ENCODE assay signal across 22 cellular contexts in the genomic region with DNA sequence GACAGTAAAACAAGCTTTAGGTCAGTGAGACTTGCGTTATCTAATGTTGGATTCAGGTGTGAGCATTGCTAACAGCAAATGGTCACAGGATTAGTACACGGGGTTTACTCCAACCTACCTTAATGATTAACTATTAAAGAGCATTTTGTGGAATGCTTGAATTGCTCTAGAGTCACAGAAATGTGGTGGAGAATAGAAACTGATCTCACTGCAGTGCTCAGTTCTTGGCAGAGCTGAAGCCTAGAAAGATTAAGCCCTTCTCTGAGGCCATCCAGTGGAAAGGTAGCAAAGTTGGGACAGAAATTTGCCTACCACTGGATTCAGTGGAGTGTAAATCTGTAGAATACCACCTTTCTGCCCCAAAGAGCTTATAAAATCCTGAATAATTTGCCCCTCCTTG.
DNase-seq lines count a peak whose midpoint lies in the region; ATAC-seq and TF ChIP-seq lines count a peak whose summit lies in the region.
"Had no signal": no experiment of that assay in that cellular context is flagged by ENCODE, and none has a peak within 500 bp of the region (broad histone marks: within the 10 kb centered on the region; RNA-seq: fewer than 3 reads in every experiment).

No MANE protein-coding gene starts in this region.

- H3K79me2 ChIP-seq in H9 (ENCODE audit: insufficient read depth, low read length) = no peaks in the 10 kb centered on the region
- H3K79me2 ChIP-seq in parathyroid adenoma = no peaks in the 10 kb centered on the region

- no peak overlapping the region for H3K4me3 Mint-ChIP-seq in CD4-positive, CD25-positive, alpha-beta regulatory T cell
- H3K4me3 Mint-ChIP-seq in H9 = no peak overlapping the region

- TF ChIP-seq CTCF in H9 (conservative IDR thresholded peaks at IDR 0.05) (no peak), parathyroid adenoma (IDR thresholded peaks at IDR 0.05) (no peak)

- no peak overlapping the region for H3K9ac ChIP-seq in H9 (ENCODE audit: extremely low read depth, insufficient read length, low read length)
- no peak overlapping the region for H3K9ac ChIP-seq in parathyroid adenoma

- no peak overlapping the region for H3K56ac ChIP-seq in H9 (ENCODE audit: insufficient read length, low read depth, low read length)

- H2AFZ ChIP-seq in H9 (ENCODE audit: low read length) = no peak overlapping the region
- H2AFZ ChIP-seq in parathyroid adenoma = peak overlapping the region; percentile 35

- H3K4me2 ChIP-seq in H9 (ENCODE audit: insufficient read depth, insufficient read length, low read length) (no peak overlapping the region), parathyroid adenoma (ENCODE audit: low read length) (peak overlapping the region; percentile 34)

- H2BK5ac ChIP-seq in H9 (ENCODE audit: insufficient read length, low read length) = no peak overlapping the region

- peaks cover 20% of the 10 kb centered on the region for H3K36me3 Mint-ChIP-seq in CD4-positive, CD25-positive, alpha-beta regulatory T cell
- H3K36me3 Mint-ChIP-seq in H9 (ENCODE audit: insufficient read depth in 1 of 3, low read depth in 3 of 3) = peaks cover 9 to 35% (median 30%) of the 10 kb centered on the region in 3 experiments; a peak in 6 of 7 replicates

- no peak overlapping the region for H4K91ac ChIP-seq in H9 (ENCODE audit: insufficient read length, low read depth, low read length)

- no peaks in the 10 kb centered on the region for H3K79me1 ChIP-seq in H9 (ENCODE audit: insufficient read depth, low read depth, low read length, poor library complexity, severe bottlenecking)

- H3K27ac ChIP-seq in CD4-positive, CD25-positive, alpha-beta regulatory T cell (ENCODE audit: insufficient read depth, low read length, poor library complexity, severe bottlenecking) = no peak overlapping the region
- H3K27ac ChIP-seq in H9 (ENCODE audit: insufficient read length, low read depth, low read length) (no peak overlapping the region), parathyroid adenoma (peak overlapping the region; percentile 73)
- no peak overlapping the region for H3K27ac ChIP-seq in effector memory CD4-positive, alpha-beta T cell (ENCODE audit: insufficient read depth, low read length, poor library complexity, severe bottlenecking)
- H3K27ac ChIP-seq: C4-2B, HL-60, SJCRH30 had no signal

- H3K4ac ChIP-seq in H9 (ENCODE audit: low read depth, low read length) = no peak overlapping the region

- no peaks in the 10 kb centered on the region for H3K9me3 Mint-ChIP-seq in CD4-positive, CD25-positive, alpha-beta regulatory T cell
- no peaks in the 10 kb centered on the region for H3K9me3 Mint-ChIP-seq in H9

- H3K23me2 ChIP-seq in H9 (ENCODE audit: insufficient read length, low read depth, low read length, poor library complexity, severe bottlenecking) = no peaks in the 10 kb centered on the region

- no peaks in the 10 kb centered on the region for H3K27me3 ChIP-seq in CD4-positive, CD25-positive, alpha-beta regulatory T cell (ENCODE audit: control insufficient read depth, insufficient read depth, low read length)
- H3K27me3 ChIP-seq in H9 (ENCODE audit: insufficient read depth, low read length) (no peaks in the 10 kb centered on the region), parathyroid adenoma (ENCODE audit: control insufficient read depth, insufficient read depth, low read length) (no peaks in the 10 kb centered on the region)
- no peaks in the 10 kb centered on the region for H3K27me3 ChIP-seq in effector memory CD4-positive, alpha-beta T cell (replicated peaks; ENCODE audit: control insufficient read depth, insufficient read depth, low read length, poor library complexity, severe bottlenecking)
- H3K27me3 ChIP-seq: SJCRH30 had no signal

- no peak overlapping the region for H3K23ac ChIP-seq in H9 (ENCODE audit: insufficient read length, low read depth, low read length)

- H3K27ac Mint-ChIP-seq in CD4-positive, CD25-positive, alpha-beta regulatory T cell = peak overlapping the region in 2 of 3 donors; percentile 76 to 83
- peak overlapping the region in 2 of 3 experiments; percentile 31 to 74; a peak in 2 of 7 replicates for H3K27ac Mint-ChIP-seq in H9

- H3K4me3 ChIP-seq in CD4-positive, CD25-positive, alpha-beta regulatory T cell (ENCODE audit: low read depth, low read length) = no peak overlapping the region
- no peak overlapping the region for H3K4me3 ChIP-seq in parathyroid adenoma (ENCODE audit: low read depth, low read length)
- no peak overlapping the region for H3K4me3 ChIP-seq in effector memory CD4-positive, alpha-beta T cell (ENCODE audit: insufficient read depth, low read depth, low read length, poor library complexity, severe bottlenecking)
- H3K4me3 ChIP-seq: HAP-1, K562, SJCRH30 had no signal

- no peak overlapping the region for H2BK12ac ChIP-seq in H9 (ENCODE audit: insufficient read length, low read depth, low read length)

- H3K14ac ChIP-seq in H9 (ENCODE audit: insufficient read depth, low read length) = no peak overlapping the region

- H2BK20ac ChIP-seq in H9 (ENCODE audit: low read depth, low read length, poor library complexity, severe bottlenecking) = no peak overlapping the region

- H4K20me1 ChIP-seq in H9 (ENCODE audit: control insufficient read depth, insufficient read depth, insufficient read length) = no peaks in the 10 kb centered on the region

- WGBS in H9 (ENCODE audit: extremely low coverage, insufficient read length, low lambda C conversion rate) = no CpG with 5 or more reads among the region's 2 CpGs

- no peak for DNase-seq in CD4-positive, CD25-positive, alpha-beta regulatory T cell
- DNase-seq in H9 (no peak), kidney glomerular epithelial cell (lab: John Stamatoyannopoulos, UW) (peak; percentile 31), retina (no peak)
- no peak for DNase-seq in effector memory CD4-positive, alpha-beta T cell
- DNase-seq: Caco-2; EL; MV-4-11; NCI-H1417 treated with DMSO at 0.1 percent for 48 hours; NCI-H2029; NCI-H2171; NCI-H446 treated with DMSO at 0.1 percent for 48 hours; NK-92 treated with Interleukin-12 subunit alpha and Interleukin-12 subunit beta, amount 100 ng/mL, for 24 hours; RPMI8226; SJCRH30 had no signal

- no peaks in the 10 kb centered on the region for H3K27me3 Mint-ChIP-seq in CD4-positive, CD25-positive, alpha-beta regulatory T cell
- H3K27me3 Mint-ChIP-seq in H9 (ENCODE audit: low read depth) = no peaks in the 10 kb centered on the region

- no peak overlapping the region for H2AK5ac ChIP-seq in H9 (ENCODE audit: insufficient read length, low read length)

- H4K5ac ChIP-seq in H9 (ENCODE audit: insufficient read length, low read depth, low read length) = no peak overlapping the region

- no peak overlapping the region for H4K8ac ChIP-seq in H9 (replicated peaks; ENCODE audit: insufficient read length, low read depth, low read length)

- H2BK120ac ChIP-seq in H9 (ENCODE audit: low read depth, low read length, poor library complexity, severe bottlenecking) = no peak overlapping the region

- no peak overlapping the region for H2BK15ac ChIP-seq in H9 (ENCODE audit: low read depth, low read length)

- peaks cover 14% of the 10 kb centered on the region for H3K4me1 ChIP-seq in CD4-positive, CD25-positive, alpha-beta regulatory T cell (ENCODE audit: control insufficient read depth, insufficient read depth, low read length, poor library complexity, severe bottlenecking)
- H3K4me1 ChIP-seq in H9 (ENCODE audit: insufficient read depth, low read length) (no peaks in the 10 kb centered on the region), parathyroid adenoma (peaks cover 34% of the 10 kb centered on the region)
- H3K4me1 ChIP-seq in effector memory CD4-positive, alpha-beta T cell (ENCODE audit: control insufficient read depth, insufficient read depth, low read length, poor library complexity, severe bottlenecking) = no peaks in the 10 kb centered on the region
- H3K4me1 ChIP-seq: Caco-2, HAP-1 had no signal

- no peaks in the 10 kb centered on the region for H3K9me3 ChIP-seq in CD4-positive, CD25-positive, alpha-beta regulatory T cell (ENCODE audit: control insufficient read depth in 2 of 2, low read length in 2 of 2)
- H3K9me3 ChIP-seq in H9 (ENCODE audit: control insufficient read depth, low read depth, low read length) = no peaks in the 10 kb centered on the region
- H3K9me3 ChIP-seq in parathyroid adenoma (ENCODE audit: control insufficient read depth, low read length) = no peaks in the 10 kb centered on the region
- H3K9me3 ChIP-seq in effector memory CD4-positive, alpha-beta T cell (ENCODE audit: control insufficient read depth, low read length) = no peaks in the 10 kb centered on the region
- H3K9me3 ChIP-seq: Caco-2, HAP-1, SJCRH30 had no signal

- H3T11ph ChIP-seq in H9 (ENCODE audit: low read length) = no peak overlapping the region

- ATAC-seq in CD4-positive, CD25-positive, alpha-beta regulatory T cell (ENCODE audit: low read depth in 2 of 2) = no peak
- ATAC-seq in GM19397 (IDR thresholded peaks at IDR 0.05; ENCODE audit: unreplicated experiment) (no peak), GM21526 (IDR thresholded peaks at IDR 0.05; ENCODE audit: low FRiP score, unreplicated experiment) (no peak)
- ATAC-seq: K562 had no signal

- H3K18ac ChIP-seq in H9 (ENCODE audit: insufficient read length, low read depth, low read length) = no peak overlapping the region

- peaks cover 26% of the 10 kb centered on the region for H3K36me3 ChIP-seq in CD4-positive, CD25-positive, alpha-beta regulatory T cell (ENCODE audit: control insufficient read depth, insufficient read depth, low read length)
- H3K36me3 ChIP-seq in parathyroid adenoma (ENCODE audit: control insufficient read depth, insufficient read depth, low read length) = no peaks in the 10 kb centered on the region
- H3K36me3 ChIP-seq in effector memory CD4-positive, alpha-beta T cell (ENCODE audit: control insufficient read depth, insufficient read depth, low read length) = peaks cover 7% of the 10 kb centered on the region
- H3K36me3 ChIP-seq: SJCRH30 had no signal

- H3K4me1 Mint-ChIP-seq in CD4-positive, CD25-positive, alpha-beta regulatory T cell = peaks cover 10 to 26% (median 13%) of the 10 kb centered on the region in 4 donors
- H3K4me1 Mint-ChIP-seq in H9 = peaks cover 13 to 16% of the 10 kb centered on the region in 2 experiments
